Comparison of ENCODE assay signal across 1 cellular context in the genomic region with DNA sequence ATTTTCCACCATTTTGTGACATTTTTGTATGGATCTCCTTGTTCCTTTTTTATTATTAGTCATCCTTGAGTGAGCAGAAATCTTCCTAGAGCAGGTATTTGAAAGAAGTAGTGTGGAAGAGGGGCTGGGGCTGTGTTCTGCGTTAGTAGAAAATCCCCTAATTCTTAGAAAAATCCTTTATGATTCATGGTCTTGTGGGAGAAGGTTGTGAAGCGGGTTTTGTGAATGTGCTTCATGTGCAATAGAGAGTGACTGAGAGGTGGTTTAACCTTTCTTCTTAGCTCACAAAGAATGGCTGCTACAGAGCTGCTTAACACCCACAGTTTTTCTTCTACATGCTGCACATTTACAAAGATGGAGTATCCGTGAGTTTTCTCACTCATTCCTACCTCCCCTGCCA.
TF ChIP-seq lines count a peak whose summit lies in the region.

No MANE protein-coding gene starts in this region.

TF ChIP-seq in GM12878, 131 proteins besides CTCF, POLR2A, EP300 and RAD21 (continues in another document):
- TF ChIP-seq CREB1 (IDR thresholded peaks at IDR 0.05; ENCODE audit: low read depth) (no peak), CREM (IDR thresholded peaks at IDR 0.05; ENCODE audit: low read depth) (no peak), FOXM1 (IDR thresholded peaks at IDR 0.05; ENCODE audit: low read depth, low read length) (no peak), MYC (IDR thresholded peaks at IDR 0.05; ENCODE audit: insufficient read depth, insufficient read length, insufficient replicate concordance, low read length, severe bottlenecking) (no peak), FOS (IDR thresholded peaks at IDR 0.05; ENCODE audit: borderline replicate concordance, extremely low read depth, insufficient read length) (no peak), ASH2L (IDR thresholded peaks at IDR 0.05; ENCODE audit: borderline replicate concordance, low read depth) (no peak), NR2C2 (IDR thresholded peaks at IDR 0.05; ENCODE audit: borderline replicate concordance, control insufficient read depth, insufficient read length, low read depth) (no peak), BCL11A (IDR thresholded peaks at IDR 0.05; ENCODE audit: low read depth, low read length) (no peak), RELA (IDR thresholded peaks at IDR 0.05; ENCODE audit: borderline replicate concordance, partially characterized antibody) (no peak), HDAC2 (IDR thresholded peaks at IDR 0.05) (no peak), RUNX3 (IDR thresholded peaks at IDR 0.05; ENCODE audit: low read length) (peak; percentile 17; the same call in 1 of the 2 replicates), MXI1 (IDR thresholded peaks at IDR 0.05; ENCODE audit: low read depth, low read length) (no peak), BHLHE40 (IDR thresholded peaks at IDR 0.05; ENCODE audit: borderline replicate concordance in 1 of 2, low read depth in 2 of 2, low read length in 1 of 2) (no peak), SUZ12 (IDR thresholded peaks at IDR 0.05; ENCODE audit: unreplicated experiment) (no peak), NBN (IDR thresholded peaks at IDR 0.05) (no peak), EED (IDR thresholded peaks at IDR 0.05; ENCODE audit: low read depth) (no peak), IKZF2 (IDR thresholded peaks at IDR 0.05) (peak; percentile 44 to 51; a peak in 2 of 4 replicates), YBX1 (IDR thresholded peaks at IDR 0.05) (no peak), TCF12 (IDR thresholded peaks at IDR 0.05; ENCODE audit: low read depth, low read length) (no peak), ZNF24 (IDR thresholded peaks at IDR 0.05) (no peak), CHD1 (IDR thresholded peaks at IDR 0.05; ENCODE audit: low read depth, low read length) (no peak), ESRRA (IDR thresholded peaks at IDR 0.05; ENCODE audit: low read length) (no peak), SIX5 (IDR thresholded peaks at IDR 0.05; ENCODE audit: low read depth, low read length, severe bottlenecking) (no peak), SRF (IDR thresholded peaks at IDR 0.05; ENCODE audit: low read depth in 2 of 2, low read length in 2 of 2) (no peak), MEF2A (IDR thresholded peaks at IDR 0.05; ENCODE audit: insufficient read depth, low read depth, low read length) (no peak), STAT3 (IDR thresholded peaks at IDR 0.05; ENCODE audit: low read depth, low read length) (no peak), SREBF1 (IDR thresholded peaks at IDR 0.05; ENCODE audit: low read length) (no peak), HCFC1 (IDR thresholded peaks at IDR 0.05; ENCODE audit: low read length) (no peak), ZNF217 (IDR thresholded peaks at IDR 0.05) (no peak), DPF2 (IDR thresholded peaks at IDR 0.05) (no peak)
- TF ChIP-seq, protein P1, sequence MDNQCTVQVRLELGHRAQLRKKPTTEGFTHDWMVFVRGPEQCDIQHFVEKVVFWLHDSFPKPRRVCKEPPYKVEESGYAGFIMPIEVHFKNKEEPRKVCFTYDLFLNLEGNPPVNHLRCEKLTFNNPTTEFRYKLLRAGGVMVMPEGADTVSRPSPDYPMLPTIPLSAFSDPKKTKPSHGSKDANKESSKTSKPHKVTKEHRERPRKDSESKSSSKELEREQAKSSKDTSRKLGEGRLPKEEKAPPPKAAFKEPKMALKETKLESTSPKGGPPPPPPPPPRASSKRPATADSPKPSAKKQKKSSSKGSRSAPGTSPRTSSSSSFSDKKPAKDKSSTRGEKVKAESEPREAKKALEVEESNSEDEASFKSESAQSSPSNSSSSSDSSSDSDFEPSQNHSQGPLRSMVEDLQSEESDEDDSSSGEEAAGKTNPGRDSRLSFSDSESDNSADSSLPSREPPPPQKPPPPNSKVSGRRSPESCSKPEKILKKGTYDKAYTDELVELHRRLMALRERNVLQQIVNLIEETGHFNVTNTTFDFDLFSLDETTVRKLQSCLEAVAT (IDR thresholded peaks at IDR 0.05): no peak
- TF ChIP-seq, protein P2, sequence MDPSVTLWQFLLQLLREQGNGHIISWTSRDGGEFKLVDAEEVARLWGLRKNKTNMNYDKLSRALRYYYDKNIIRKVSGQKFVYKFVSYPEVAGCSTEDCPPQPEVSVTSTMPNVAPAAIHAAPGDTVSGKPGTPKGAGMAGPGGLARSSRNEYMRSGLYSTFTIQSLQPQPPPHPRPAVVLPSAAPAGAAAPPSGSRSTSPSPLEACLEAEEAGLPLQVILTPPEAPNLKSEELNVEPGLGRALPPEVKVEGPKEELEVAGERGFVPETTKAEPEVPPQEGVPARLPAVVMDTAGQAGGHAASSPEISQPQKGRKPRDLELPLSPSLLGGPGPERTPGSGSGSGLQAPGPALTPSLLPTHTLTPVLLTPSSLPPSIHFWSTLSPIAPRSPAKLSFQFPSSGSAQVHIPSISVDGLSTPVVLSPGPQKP (IDR thresholded peaks at IDR 0.05; ENCODE audit: low read depth, low read length): no peak
- TF ChIP-seq, protein P3, sequence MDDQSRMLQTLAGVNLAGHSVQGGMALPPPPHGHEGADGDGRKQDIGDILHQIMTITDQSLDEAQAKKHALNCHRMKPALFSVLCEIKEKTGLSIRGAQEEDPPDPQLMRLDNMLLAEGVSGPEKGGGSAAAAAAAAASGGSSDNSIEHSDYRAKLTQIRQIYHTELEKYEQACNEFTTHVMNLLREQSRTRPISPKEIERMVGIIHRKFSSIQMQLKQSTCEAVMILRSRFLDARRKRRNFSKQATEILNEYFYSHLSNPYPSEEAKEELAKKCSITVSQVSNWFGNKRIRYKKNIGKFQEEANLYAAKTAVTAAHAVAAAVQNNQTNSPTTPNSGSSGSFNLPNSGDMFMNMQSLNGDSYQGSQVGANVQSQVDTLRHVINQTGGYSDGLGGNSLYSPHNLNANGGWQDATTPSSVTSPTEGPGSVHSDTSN (IDR thresholded peaks at IDR 0.05; ENCODE audit: insufficient replicate concordance, low read depth, low read length): no peak
- TF ChIP-seq, protein P4, sequence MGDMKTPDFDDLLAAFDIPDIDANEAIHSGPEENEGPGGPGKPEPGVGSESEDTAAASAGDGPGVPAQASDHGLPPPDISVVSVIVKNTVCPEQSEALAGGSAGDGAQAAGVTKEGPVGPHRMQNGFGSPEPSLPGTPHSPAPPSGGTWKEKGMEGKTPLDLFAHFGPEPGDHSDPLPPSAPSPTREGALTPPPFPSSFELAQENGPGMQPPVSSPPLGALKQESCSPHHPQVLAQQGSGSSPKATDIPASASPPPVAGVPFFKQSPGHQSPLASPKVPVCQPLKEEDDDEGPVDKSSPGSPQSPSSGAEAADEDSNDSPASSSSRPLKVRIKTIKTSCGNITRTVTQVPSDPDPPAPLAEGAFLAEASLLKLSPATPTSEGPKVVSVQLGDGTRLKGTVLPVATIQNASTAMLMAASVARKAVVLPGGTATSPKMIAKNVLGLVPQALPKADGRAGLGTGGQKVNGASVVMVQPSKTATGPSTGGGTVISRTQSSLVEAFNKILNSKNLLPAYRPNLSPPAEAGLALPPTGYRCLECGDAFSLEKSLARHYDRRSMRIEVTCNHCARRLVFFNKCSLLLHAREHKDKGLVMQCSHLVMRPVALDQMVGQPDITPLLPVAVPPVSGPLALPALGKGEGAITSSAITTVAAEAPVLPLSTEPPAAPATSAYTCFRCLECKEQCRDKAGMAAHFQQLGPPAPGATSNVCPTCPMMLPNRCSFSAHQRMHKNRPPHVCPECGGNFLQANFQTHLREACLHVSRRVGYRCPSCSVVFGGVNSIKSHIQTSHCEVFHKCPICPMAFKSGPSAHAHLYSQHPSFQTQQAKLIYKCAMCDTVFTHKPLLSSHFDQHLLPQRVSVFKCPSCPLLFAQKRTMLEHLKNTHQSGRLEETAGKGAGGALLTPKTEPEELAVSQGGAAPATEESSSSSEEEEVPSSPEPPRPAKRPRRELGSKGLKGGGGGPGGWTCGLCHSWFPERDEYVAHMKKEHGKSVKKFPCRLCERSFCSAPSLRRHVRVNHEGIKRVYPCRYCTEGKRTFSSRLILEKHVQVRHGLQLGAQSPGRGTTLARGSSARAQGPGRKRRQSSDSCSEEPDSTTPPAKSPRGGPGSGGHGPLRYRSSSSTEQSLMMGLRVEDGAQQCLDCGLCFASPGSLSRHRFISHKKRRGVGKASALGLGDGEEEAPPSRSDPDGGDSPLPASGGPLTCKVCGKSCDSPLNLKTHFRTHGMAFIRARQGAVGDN (IDR thresholded peaks at IDR 0.05): peak; percentile 30; the same call in 1 of the 2 replicates
- TF ChIP-seq, protein P5, sequence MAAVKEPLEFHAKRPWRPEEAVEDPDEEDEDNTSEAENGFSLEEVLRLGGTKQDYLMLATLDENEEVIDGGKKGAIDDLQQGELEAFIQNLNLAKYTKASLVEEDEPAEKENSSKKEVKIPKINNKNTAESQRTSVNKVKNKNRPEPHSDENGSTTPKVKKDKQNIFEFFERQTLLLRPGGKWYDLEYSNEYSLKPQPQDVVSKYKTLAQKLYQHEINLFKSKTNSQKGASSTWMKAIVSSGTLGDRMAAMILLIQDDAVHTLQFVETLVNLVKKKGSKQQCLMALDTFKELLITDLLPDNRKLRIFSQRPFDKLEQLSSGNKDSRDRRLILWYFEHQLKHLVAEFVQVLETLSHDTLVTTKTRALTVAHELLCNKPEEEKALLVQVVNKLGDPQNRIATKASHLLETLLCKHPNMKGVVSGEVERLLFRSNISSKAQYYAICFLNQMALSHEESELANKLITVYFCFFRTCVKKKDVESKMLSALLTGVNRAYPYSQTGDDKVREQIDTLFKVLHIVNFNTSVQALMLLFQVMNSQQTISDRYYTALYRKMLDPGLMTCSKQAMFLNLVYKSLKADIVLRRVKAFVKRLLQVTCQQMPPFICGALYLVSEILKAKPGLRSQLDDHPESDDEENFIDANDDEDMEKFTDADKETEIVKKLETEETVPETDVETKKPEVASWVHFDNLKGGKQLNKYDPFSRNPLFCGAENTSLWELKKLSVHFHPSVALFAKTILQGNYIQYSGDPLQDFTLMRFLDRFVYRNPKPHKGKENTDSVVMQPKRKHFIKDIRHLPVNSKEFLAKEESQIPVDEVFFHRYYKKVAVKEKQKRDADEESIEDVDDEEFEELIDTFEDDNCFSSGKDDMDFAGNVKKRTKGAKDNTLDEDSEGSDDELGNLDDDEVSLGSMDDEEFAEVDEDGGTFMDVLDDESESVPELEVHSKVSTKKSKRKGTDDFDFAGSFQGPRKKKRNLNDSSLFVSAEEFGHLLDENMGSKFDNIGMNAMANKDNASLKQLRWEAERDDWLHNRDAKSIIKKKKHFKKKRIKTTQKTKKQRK (IDR thresholded peaks at IDR 0.05; ENCODE audit: low read depth, low read length): no peak
- TF ChIP-seq, protein P6, sequence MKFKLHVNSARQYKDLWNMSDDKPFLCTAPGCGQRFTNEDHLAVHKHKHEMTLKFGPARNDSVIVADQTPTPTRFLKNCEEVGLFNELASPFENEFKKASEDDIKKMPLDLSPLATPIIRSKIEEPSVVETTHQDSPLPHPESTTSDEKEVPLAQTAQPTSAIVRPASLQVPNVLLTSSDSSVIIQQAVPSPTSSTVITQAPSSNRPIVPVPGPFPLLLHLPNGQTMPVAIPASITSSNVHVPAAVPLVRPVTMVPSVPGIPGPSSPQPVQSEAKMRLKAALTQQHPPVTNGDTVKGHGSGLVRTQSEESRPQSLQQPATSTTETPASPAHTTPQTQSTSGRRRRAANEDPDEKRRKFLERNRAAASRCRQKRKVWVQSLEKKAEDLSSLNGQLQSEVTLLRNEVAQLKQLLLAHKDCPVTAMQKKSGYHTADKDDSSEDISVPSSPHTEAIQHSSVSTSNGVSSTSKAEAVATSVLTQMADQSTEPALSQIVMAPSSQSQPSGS (IDR thresholded peaks at IDR 0.05; ENCODE audit: low read length): no peak
- TF ChIP-seq, protein P7, sequence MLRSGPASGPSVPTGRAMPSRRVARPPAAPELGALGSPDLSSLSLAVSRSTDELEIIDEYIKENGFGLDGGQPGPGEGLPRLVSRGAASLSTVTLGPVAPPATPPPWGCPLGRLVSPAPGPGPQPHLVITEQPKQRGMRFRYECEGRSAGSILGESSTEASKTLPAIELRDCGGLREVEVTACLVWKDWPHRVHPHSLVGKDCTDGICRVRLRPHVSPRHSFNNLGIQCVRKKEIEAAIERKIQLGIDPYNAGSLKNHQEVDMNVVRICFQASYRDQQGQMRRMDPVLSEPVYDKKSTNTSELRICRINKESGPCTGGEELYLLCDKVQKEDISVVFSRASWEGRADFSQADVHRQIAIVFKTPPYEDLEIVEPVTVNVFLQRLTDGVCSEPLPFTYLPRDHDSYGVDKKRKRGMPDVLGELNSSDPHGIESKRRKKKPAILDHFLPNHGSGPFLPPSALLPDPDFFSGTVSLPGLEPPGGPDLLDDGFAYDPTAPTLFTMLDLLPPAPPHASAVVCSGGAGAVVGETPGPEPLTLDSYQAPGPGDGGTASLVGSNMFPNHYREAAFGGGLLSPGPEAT (IDR thresholded peaks at IDR 0.05; ENCODE audit: low read depth): peak; percentile 36; the same call in 1 of the 2 replicates
- TF ChIP-seq, protein P8, sequence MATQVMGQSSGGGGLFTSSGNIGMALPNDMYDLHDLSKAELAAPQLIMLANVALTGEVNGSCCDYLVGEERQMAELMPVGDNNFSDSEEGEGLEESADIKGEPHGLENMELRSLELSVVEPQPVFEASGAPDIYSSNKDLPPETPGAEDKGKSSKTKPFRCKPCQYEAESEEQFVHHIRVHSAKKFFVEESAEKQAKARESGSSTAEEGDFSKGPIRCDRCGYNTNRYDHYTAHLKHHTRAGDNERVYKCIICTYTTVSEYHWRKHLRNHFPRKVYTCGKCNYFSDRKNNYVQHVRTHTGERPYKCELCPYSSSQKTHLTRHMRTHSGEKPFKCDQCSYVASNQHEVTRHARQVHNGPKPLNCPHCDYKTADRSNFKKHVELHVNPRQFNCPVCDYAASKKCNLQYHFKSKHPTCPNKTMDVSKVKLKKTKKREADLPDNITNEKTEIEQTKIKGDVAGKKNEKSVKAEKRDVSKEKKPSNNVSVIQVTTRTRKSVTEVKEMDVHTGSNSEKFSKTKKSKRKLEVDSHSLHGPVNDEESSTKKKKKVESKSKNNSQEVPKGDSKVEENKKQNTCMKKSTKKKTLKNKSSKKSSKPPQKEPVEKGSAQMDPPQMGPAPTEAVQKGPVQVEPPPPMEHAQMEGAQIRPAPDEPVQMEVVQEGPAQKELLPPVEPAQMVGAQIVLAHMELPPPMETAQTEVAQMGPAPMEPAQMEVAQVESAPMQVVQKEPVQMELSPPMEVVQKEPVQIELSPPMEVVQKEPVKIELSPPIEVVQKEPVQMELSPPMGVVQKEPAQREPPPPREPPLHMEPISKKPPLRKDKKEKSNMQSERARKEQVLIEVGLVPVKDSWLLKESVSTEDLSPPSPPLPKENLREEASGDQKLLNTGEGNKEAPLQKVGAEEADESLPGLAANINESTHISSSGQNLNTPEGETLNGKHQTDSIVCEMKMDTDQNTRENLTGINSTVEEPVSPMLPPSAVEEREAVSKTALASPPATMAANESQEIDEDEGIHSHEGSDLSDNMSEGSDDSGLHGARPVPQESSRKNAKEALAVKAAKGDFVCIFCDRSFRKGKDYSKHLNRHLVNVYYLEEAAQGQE (IDR thresholded peaks at IDR 0.05; ENCODE audit: low read depth, low read length): no peak
